ENCODE assay signal across 36 cellular contexts in the genomic region with DNA sequence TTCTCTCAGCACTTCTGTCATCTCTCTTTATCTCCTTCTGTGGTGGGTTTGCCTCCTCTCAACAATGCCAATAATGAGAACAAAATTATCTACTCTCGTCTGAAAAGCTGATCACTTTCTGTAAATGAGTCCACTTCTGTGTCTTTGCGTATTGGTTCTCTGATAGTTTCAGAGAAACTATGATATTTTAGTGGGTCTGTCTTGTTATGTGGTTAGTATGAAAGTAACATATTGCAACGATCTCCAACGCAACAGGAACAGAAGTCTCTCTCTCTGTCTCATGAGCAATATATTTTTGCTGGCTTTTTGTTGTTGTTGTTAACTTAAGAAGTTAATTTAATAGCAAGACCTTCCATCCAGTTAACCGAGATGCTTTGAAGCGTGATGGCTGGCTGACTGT. TPM values are rescaled to one million over a fixed set of nuclear protein-coding genes. Genes with fewer than 3 reads are reported as not detected.
"Had no signal": no experiment of that assay in that cellular context is flagged by ENCODE, and none has a peak within 500 bp of the region (broad histone marks: within the 10 kb centered on the region; RNA-seq: fewer than 3 reads in every experiment).

No MANE protein-coding gene starts in this region.

- DNase-seq: Kasumi-1, MG63, MM.1S, MV-4-11, NCI-H1048, NCI-H1092, NCI-H1092 treated with DMSO at 0.1 percent for 48 hours, NCI-H1105, NCI-H1105 treated with DMSO at 0.1 percent for 48 hours, NCI-H1417, NCI-H1417 treated with DMSO at 0.1 percent for 48 hours, NCI-H1436, NCI-H1436 treated with DMSO at 0.1 percent for 48 hours, NCI-H1694, NCI-H1694 treated with DMSO at 0.1 percent for 48 hours, NCI-H187, NCI-H187 treated with DMSO at 0.1 percent for 48 hours, NCI-H1930, NCI-H2029, NCI-H2029 treated with DMSO at 0.1 percent for 48 hours, NCI-H2081, NCI-H2081 treated with DMSO at 0.1 percent for 48 hours, NCI-H2107, NCI-H2171, NCI-H2171 treated with DMSO at 0.1 percent for 48 hours, NCI-H2227 treated with DMSO at 0.1 percent for 48 hours, NCI-H226, NCI-H345, NCI-H446, NCI-H446 treated with DMSO at 0.1 percent for 48 hours, NCI-H510A, NCI-H510A treated with DMSO at 0.1 percent for 48 hours, NCI-H524, NCI-H524 treated with DMSO at 0.1 percent for 48 hours had no signal

- H3K4me3 ChIP-seq: MG63 had no signal

- H3K27ac ChIP-seq: KMS-11 had no signal

- H3K4me2 ChIP-seq: KMS-11 had no signal

- H3K36me3 ChIP-seq: MG63 had no signal

- H3K27me3 ChIP-seq: MG63 had no signal

- H3K9ac ChIP-seq: KMS-11 had no signal

- H3K9me3 ChIP-seq: MG63 had no signal

RNA-seq across cellular contexts. Expression of gene SLITRK6, which starts 47.8 kb away (rescaled TPM):
- total RNA-seq: LHCN-M2 had no signal
